In the genomic region with DNA sequence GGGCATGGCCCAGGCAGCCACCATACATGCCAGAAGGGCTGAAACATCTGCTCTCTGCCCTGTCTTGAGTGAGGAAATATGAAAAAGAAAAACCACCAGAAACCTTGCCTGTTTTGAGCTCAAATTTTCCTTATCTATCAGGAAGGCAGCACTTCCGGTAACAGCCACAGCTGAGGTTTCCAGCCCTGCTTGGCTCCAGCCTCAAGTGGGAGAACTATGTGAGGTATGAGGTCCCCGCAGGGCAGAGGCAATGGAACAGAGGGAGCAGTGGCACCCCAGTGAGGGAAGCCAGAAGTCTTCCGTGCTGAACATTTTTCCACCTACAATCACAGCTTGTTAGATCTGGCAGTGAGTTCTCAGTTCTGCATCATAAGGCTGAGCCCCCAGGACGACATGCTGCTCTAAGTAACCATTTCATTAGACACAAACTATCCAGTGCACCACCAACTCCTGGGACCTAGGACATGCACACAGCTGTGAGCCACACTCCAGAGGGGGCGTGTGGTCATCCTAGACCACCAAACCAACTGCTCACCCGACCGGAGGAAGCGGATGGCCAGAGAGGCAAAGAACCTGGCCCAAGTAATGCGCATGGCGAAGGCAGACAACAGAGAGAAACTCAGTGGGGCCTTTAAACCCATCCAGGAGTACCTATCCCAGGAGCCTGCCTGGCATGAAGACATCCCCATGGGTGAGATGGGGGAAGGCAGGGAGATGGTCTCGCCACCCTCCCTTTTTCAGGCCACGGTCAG, we compare ENCODE assay signal across 9 cellular contexts. TPM values are rescaled to one million over a fixed set of nuclear protein-coding genes. Genes with fewer than 3 reads are reported as not detected.
DNase-seq lines count a peak whose midpoint lies in the region; ATAC-seq lines count a peak whose summit lies in the region.
"Had no signal": no experiment of that assay in that cellular context is flagged by ENCODE, and none has a peak within 500 bp of the region (broad histone marks: within the 10 kb centered on the region; RNA-seq: fewer than 3 reads in every experiment).

No MANE protein-coding gene starts in this region.

- H2AFZ ChIP-seq in neuronal stem cell (ENCODE audit: low read length) = no peak overlapping the region

- no peak for DNase-seq in CD4-positive, CD25-positive, alpha-beta regulatory T cell
- DNase-seq in T-helper 17 cell (no peak), epidermal melanocyte (ENCODE audit: insufficient read length, low spot score) (peak; percentile 82), neuronal stem cell (ENCODE audit: low spot score) (no peak), NCI-H146 treated with DMSO at 0.1 percent for 48 hours (lab: John Stamatoyannopoulos, UW; ENCODE audit: unreplicated experiment) (no peak), medulla oblongata (ENCODE audit: extremely low spot score) (no peak)
- DNase-seq: SHP77 had no signal

- H3K18ac ChIP-seq in neuronal stem cell (ENCODE audit: low read length) = peak overlapping the region; percentile 84

- no peak overlapping the region for H4K91ac ChIP-seq in neuronal stem cell (ENCODE audit: low read depth, low read length, poor library complexity)

- no peak overlapping the region for H3K9ac ChIP-seq in neuronal stem cell (ENCODE audit: low read depth, low read length, poor library complexity)

- peak overlapping the region; percentile 59 for H3K27ac ChIP-seq in CD4-positive, CD25-positive, alpha-beta regulatory T cell (ENCODE audit: insufficient read depth, low read length, poor library complexity, severe bottlenecking)
- H3K27ac ChIP-seq in neuronal stem cell (replicated peaks; ENCODE audit: low read length) = no peak overlapping the region

- H2BK15ac ChIP-seq in neuronal stem cell (ENCODE audit: low read length) = no peak overlapping the region

- H3K4ac ChIP-seq in neuronal stem cell (ENCODE audit: low read length) = no peak overlapping the region

- H3K36me3 Mint-ChIP-seq in CD4-positive, CD25-positive, alpha-beta regulatory T cell = peaks cover 29% of the 10 kb centered on the region
- peaks cover 3% of the 10 kb centered on the region for H3K36me3 Mint-ChIP-seq in T-helper 17 cell (ENCODE audit: low read depth)

- H3K27me3 Mint-ChIP-seq in CD4-positive, CD25-positive, alpha-beta regulatory T cell = no peaks in the 10 kb centered on the region
- no peaks in the 10 kb centered on the region for H3K27me3 Mint-ChIP-seq in T-helper 17 cell

- H3K4me3 Mint-ChIP-seq in CD4-positive, CD25-positive, alpha-beta regulatory T cell = peak overlapping the region; percentile 57 to 72 (median 64)
- H3K4me3 Mint-ChIP-seq in T-helper 17 cell = peak overlapping the region; percentile 78

- no peak overlapping the region for H2BK12ac ChIP-seq in neuronal stem cell (ENCODE audit: low read length)

- no peak overlapping the region for H3K4me2 ChIP-seq in neuronal stem cell (ENCODE audit: insufficient read depth, low read length, poor library complexity, severe bottlenecking)

- H3K23ac ChIP-seq in neuronal stem cell (ENCODE audit: low read depth, low read length, poor library complexity) = peak overlapping the region; percentile 39

- peaks cover 23% of the 10 kb centered on the region for H3K79me1 ChIP-seq in neuronal stem cell (ENCODE audit: low read depth, low read length)

- H3K27me3 ChIP-seq in CD4-positive, CD25-positive, alpha-beta regulatory T cell (ENCODE audit: control insufficient read depth, insufficient read depth, low read length) = no peaks in the 10 kb centered on the region
- no peaks in the 10 kb centered on the region for H3K27me3 ChIP-seq in neuronal stem cell (ENCODE audit: control insufficient read depth in 3 of 3, insufficient read depth in 3 of 3, low read depth in 1 of 3, low read length in 3 of 3)

- H2BK120ac ChIP-seq in neuronal stem cell (ENCODE audit: low read depth, low read length) = no peak overlapping the region

- H2AK5ac ChIP-seq in neuronal stem cell (ENCODE audit: low read depth, low read length) = no peak overlapping the region

- H4K8ac ChIP-seq in neuronal stem cell (ENCODE audit: low read depth, low read length) = no peak overlapping the region

- H2BK5ac ChIP-seq in neuronal stem cell (ENCODE audit: low read length) = no peak overlapping the region

- peaks cover 76% of the 10 kb centered on the region for H3K4me1 ChIP-seq in CD4-positive, CD25-positive, alpha-beta regulatory T cell (ENCODE audit: control insufficient read depth, insufficient read depth, low read length, poor library complexity, severe bottlenecking)
- H3K4me1 ChIP-seq in neuronal stem cell (ENCODE audit: control insufficient read depth in 2 of 2, insufficient read depth in 1 of 2, low read depth in 1 of 2, low read length in 2 of 2) = peaks cover 0 to 16% of the 10 kb centered on the region in 2 donors

- H3K36me3 ChIP-seq in CD4-positive, CD25-positive, alpha-beta regulatory T cell (ENCODE audit: control insufficient read depth, insufficient read depth, low read length) = peaks cover 89% of the 10 kb centered on the region
- peaks cover 67 to 100% of the 10 kb centered on the region in 2 donors for H3K36me3 ChIP-seq in neuronal stem cell (replicated peaks in 1 of 2; ENCODE audit: control insufficient read depth in 2 of 2, insufficient read depth in 2 of 2, low read length in 2 of 2)

- H3K4me1 Mint-ChIP-seq in CD4-positive, CD25-positive, alpha-beta regulatory T cell = peaks cover 18 to 85% (median 42%) of the 10 kb centered on the region in 4 donors
- peaks cover 56% of the 10 kb centered on the region for H3K4me1 Mint-ChIP-seq in T-helper 17 cell

- no peaks in the 10 kb centered on the region for H3K9me3 Mint-ChIP-seq in CD4-positive, CD25-positive, alpha-beta regulatory T cell

- ATAC-seq in CD4-positive, CD25-positive, alpha-beta regulatory T cell (ENCODE audit: low read depth in 2 of 2) = no peak
- ATAC-seq in T-helper 17 cell (peak; percentile 2), GM18520 (IDR thresholded peaks at IDR 0.05; ENCODE audit: unreplicated experiment) (no peak), GM18858 (IDR thresholded peaks at IDR 0.05; ENCODE audit: unreplicated experiment) (no peak)

- no CpG with 5 or more reads among the region's 12 CpGs for WGBS in neuronal stem cell (ENCODE audit: extremely low coverage in 2 of 2, insufficient read length in 2 of 2, insufficient replicate concordance in 1 of 2), 2 donors

- peak overlapping the region; percentile 90 to 93 (median 91) for H3K27ac Mint-ChIP-seq in CD4-positive, CD25-positive, alpha-beta regulatory T cell
- H3K27ac Mint-ChIP-seq in T-helper 17 cell = peak overlapping the region; percentile 97

- H3K14ac ChIP-seq in neuronal stem cell (ENCODE audit: low read length) = no peak overlapping the region

- H3K4me3 ChIP-seq in CD4-positive, CD25-positive, alpha-beta regulatory T cell (ENCODE audit: low read depth, low read length) = peak overlapping the region; percentile 19
- H3K4me3 ChIP-seq in neuronal stem cell (ENCODE audit: low read length in 2 of 2) = no peak overlapping the region

- no peaks in the 10 kb centered on the region for H3K9me3 ChIP-seq in CD4-positive, CD25-positive, alpha-beta regulatory T cell (ENCODE audit: control insufficient read depth in 2 of 2, low read length in 2 of 2)
- H3K9me3 ChIP-seq in T-helper 17 cell (ENCODE audit: control insufficient read depth, low read length, poor library complexity, severe bottlenecking) = no peaks in the 10 kb centered on the region
- no peaks in the 10 kb centered on the region for H3K9me3 ChIP-seq in neuronal stem cell (replicated peaks in 1 of 2; ENCODE audit: control insufficient read depth in 2 of 2, insufficient read depth in 1 of 2, low read depth in 1 of 2, low read length in 2 of 2)

RNA-seq across cellular contexts. Expression of gene WDR1, which starts 22.6 kb away (rescaled TPM):
- total RNA-seq in CD4-positive, CD25-positive, alpha-beta regulatory T cell = 326 TPM
- 100 to 1,000 TPM; 312 to 422 (median 370) TPM for polyA plus RNA-seq in CD4-positive, CD25-positive, alpha-beta regulatory T cell
- 100 to 1,000 TPM; 268 to 366 TPM for total RNA-seq in T-helper 17 cell
- polyA plus RNA-seq in neuronal stem cell (2013, experiment 1 of 2) = 78.8 TPM
- 78.7 TPM for polyA plus RNA-seq in neuronal stem cell (2013, experiment 2 of 2)
